ENCODE assay signal across 14 cellular contexts in genomic region chr20:48803522-48804053, GRCh38.
"Had no signal": no experiment of that assay in that cellular context is flagged by ENCODE, and none has a peak within 500 bp of the region (broad histone marks: within the 10 kb centered on the region; RNA-seq: fewer than 3 reads in every experiment).

No MANE protein-coding gene starts in this region.

- H3K36me3 ChIP-seq: vagina had no signal

- H3K4me3 ChIP-seq: tibial nerve, vagina had no signal

- H3K4me3 Mint-ChIP-seq: activated CD4-positive, alpha-beta T cell treated with anti-CD3 and anti-CD28 coated beads for 36 hours; stimulated activated naive CD8-positive, alpha-beta T cell treated with anti-CD3 and anti-CD28 coated beads, Interleukin-15, Interleukin-2, amounts not matched to agents 100 ng/mL and 50 ng/mL, for 24 hours had no signal

- DNase-seq: activated CD4-positive, alpha-beta T cell treated with anti-CD3 and anti-CD28 coated beads for 36 hours; activated CD4-positive, alpha-beta T cell treated with anti-CD3 and anti-CD28 coated beads, Interleukin-2, amount 50 U/mL, for 48 hours; activated naive CD4-positive, alpha-beta T cell treated with anti-CD3 and anti-CD28 coated beads, Interleukin-2, amount 50 U/mL, for 16 hours; effector memory CD4-positive, alpha-beta T cell; left ventricle myocardium superior; stimulated activated CD4-positive, alpha-beta T cell treated with anti-CD3 and anti-CD28 coated beads, Interleukin-12 subunit alpha, Interleukin-12 subunit beta, amount 100 ng/mL, for 4 hours; stimulated activated CD4-positive, alpha-beta T cell treated with anti-CD3 and anti-CD28 coated beads, Interleukin-1b, Interleukin-23, amount 100 ng/mL, for 48 hours; stimulated activated CD8-positive, alpha-beta memory T cell treated with anti-CD3 and anti-CD28 coated beads, Interleukin-4, amount 100 ng/mL, for 48 hours; T-helper 2 cell had no signal

- ATAC-seq: activated CD4-positive, alpha-beta T cell treated with anti-CD3 and anti-CD28 coated beads for 36 hours; left ventricle myocardium superior had no signal

- H3K9me3 ChIP-seq: vagina had no signal

- H3K27ac Mint-ChIP-seq: activated CD4-positive, alpha-beta T cell treated with anti-CD3 and anti-CD28 coated beads for 36 hours; stimulated activated naive CD8-positive, alpha-beta T cell treated with anti-CD3 and anti-CD28 coated beads, Interleukin-15, Interleukin-2, amounts not matched to agents 100 ng/mL and 50 ng/mL, for 24 hours had no signal

- H3K27me3 Mint-ChIP-seq: activated CD4-positive, alpha-beta T cell treated with anti-CD3 and anti-CD28 coated beads for 36 hours; stimulated activated naive CD8-positive, alpha-beta T cell treated with anti-CD3 and anti-CD28 coated beads, Interleukin-15, Interleukin-2, amounts not matched to agents 100 ng/mL and 50 ng/mL, for 24 hours had no signal

- H3K27ac ChIP-seq: parathyroid adenoma, tibial nerve, vagina, VCaP had no signal

- H2AFZ ChIP-seq: parathyroid adenoma had no signal

- H3K4me1 ChIP-seq: parathyroid adenoma, vagina had no signal
